In genomic region chr3:119498188-119498987, GRCh38 we compare ENCODE assay signal across 8 cellular contexts. TPM values are rescaled to one million over a fixed set of nuclear protein-coding genes. Genes with fewer than 3 reads are reported as not detected.
A peak's percentile ranks its signal among the peaks of the same experiment; 100 is the strongest.
DNase-seq lines count a peak whose midpoint lies in the region; ATAC-seq and TF ChIP-seq lines count a peak whose summit lies in the region.

Gene TIMMDC1 (plus strand): TSS chr3:119498547. CDS start chr3:119498734, 187 bp downstream.

- H4K20me1 ChIP-seq in mammary epithelial cell (ENCODE audit: insufficient read depth, low read length): no peaks in the 10 kb centered on the region

- ATAC-seq in GM18873 (IDR thresholded peaks at IDR 0.05; ENCODE audit: low FRiP score, unreplicated experiment): peak; percentile 91
- peak; percentile 99 for ATAC-seq in HG03139 (IDR thresholded peaks at IDR 0.05; ENCODE audit: unreplicated experiment)

- H3K4me1 ChIP-seq in mammary epithelial cell (ENCODE audit: insufficient read depth, low read length) (peaks cover 21% of the 10 kb centered on the region), iPS-20b (ENCODE audit: insufficient read depth, low read length) (no peaks in the 10 kb centered on the region; the same call in 1 of the 2 replicates)

- intact Hi-C loops in mammary epithelial cell (cut with micrococcal nuclease): loop anchor here (1.0 kb wide), 2 partner anchors 30 to 35 kb away; partner anchors contain the start of genes POGLUT1 and TMEM39A

- no peak for TF ChIP-seq CTCF in WERI-Rb-1 (IDR thresholded peaks at IDR 0.05; ENCODE audit: low read depth, low read length)
- no peak for TF ChIP-seq CTCF in mammary epithelial cell (conservative IDR thresholded peaks at IDR 0.05 in 1 of 2, IDR thresholded peaks at IDR 0.05 in 1 of 2; ENCODE audit: extremely low read depth in 1 of 2, insufficient read depth in 1 of 2, low read depth in 1 of 2, low read length in 2 of 2)

- H3K27ac ChIP-seq in WERI-Rb-1 (peak within 1 kb of the TSS; percentile 80), mammary epithelial cell (ENCODE audit: insufficient read depth, low read depth, low read length) (peak within 1 kb of the TSS; percentile 89), iPS-20b (ENCODE audit: low read length) (peak within 1 kb of the TSS; percentile 36), skin epidermis (peak within 1 kb of the TSS; percentile 60 to 99 (median 95))

- H3K79me2 ChIP-seq in mammary epithelial cell (ENCODE audit: insufficient read depth, low read length): peaks cover 45% of the 10 kb centered on the region

- peak within 1 kb of the TSS; percentile 97 for H2AFZ ChIP-seq in mammary epithelial cell (ENCODE audit: low read depth, low read length)

- H3K27me3 ChIP-seq in WERI-Rb-1 (ENCODE audit: insufficient read depth, low read depth, severe bottlenecking) (no peaks in the 10 kb centered on the region), mammary epithelial cell (ENCODE audit: insufficient read depth, low read length) (no peaks in the 10 kb centered on the region), iPS-20b (ENCODE audit: insufficient read depth, low read length) (no peaks in the 10 kb centered on the region)

- CTCF ChIA-PET in mammary epithelial cell (lab: Charles Lee; ENCODE audit: low non-redundant PET): no interaction called here

- peak within 1 kb of the TSS; percentile 96 for H3K4me2 ChIP-seq in mammary epithelial cell (ENCODE audit: insufficient read depth, low read depth, low read length)

- in situ Hi-C loops in ACHN (cut with HindIII; ENCODE audit: low pct_ligation_motif_present, low pct_unique_long_range_greater_than_20kb, low sequenced_read_pairs) (no loop called here), mammary epithelial cell (cut with MboI; ENCODE audit: low sequenced_read_pairs in 2 of 2) (no loop called here)

- H3K9me3 ChIP-seq in WERI-Rb-1 (ENCODE audit: severe bottlenecking): no peaks in the 10 kb centered on the region
- no peaks in the 10 kb centered on the region for H3K9me3 ChIP-seq in mammary epithelial cell (replicated peaks; ENCODE audit: insufficient read depth, low read length)
- H3K9me3 ChIP-seq in iPS-20b (ENCODE audit: insufficient read depth, low read depth, low read length): no peaks in the 10 kb centered on the region

- BruUV-seq in mammary epithelial cell (replicated peaks; lab: Mats Ljungman, UMichigan): TSS peak; percentile 65

- dilution Hi-C loops in mammary epithelial cell (cut with HindIII; ENCODE audit: low sequenced_read_pairs): no loop called here

- 1% methylated on average over 35 of the region's 57 CpGs for WGBS in mammary epithelial cell (ENCODE audit: low coverage, missing lambda C conversion rate)

- H3K36me3 ChIP-seq in WERI-Rb-1 (no peaks in the 10 kb centered on the region), mammary epithelial cell (ENCODE audit: insufficient read depth, low read length) (peaks cover 4% of the 10 kb centered on the region), iPS-20b (ENCODE audit: insufficient read depth, low read depth, low read length) (peaks cover 17% of the 10 kb centered on the region)

- H3K9ac ChIP-seq in mammary epithelial cell (ENCODE audit: insufficient read depth, low read length) (peak within 1 kb of the TSS; percentile 85), iPS-20b (ENCODE audit: low read depth, low read length) (peak within 1 kb of the TSS; percentile 97)

- peak; percentile 94 for DNase-seq in ACHN
- DNase-seq in NCI-H2227 (lab: John Stamatoyannopoulos, UW; ENCODE audit: unreplicated experiment): peak; percentile 95
- DNase-seq in WERI-Rb-1: peak; percentile 97
- peak; percentile 96 for DNase-seq in mammary epithelial cell

- peak within 1 kb of the TSS; percentile 99 for H3K4me3 ChIP-seq in WERI-Rb-1 (ENCODE audit: low read depth, low read length)
- H3K4me3 ChIP-seq in mammary epithelial cell (replicated peaks in 1 of 3; ENCODE audit: insufficient read depth in 1 of 3, low read depth in 2 of 3, low read length in 3 of 3): peak within 1 kb of the TSS; percentile 70 to 95 (median 92)
- peak within 1 kb of the TSS; percentile 94 for H3K4me3 ChIP-seq in iPS-20b (ENCODE audit: low read length)
- H3K4me3 ChIP-seq in skin epidermis: peak within 1 kb of the TSS; percentile 57 to 86 (median 76)

RNA-seq across cellular contexts. Expression of gene TIMMDC1, which starts in this region (rescaled TPM):
- total RNA-seq in mammary epithelial cell: 100 to 1,000 TPM in 1 of 2 donors, 10 to 100 TPM in 1; 55.5 to 127 TPM
- polyA plus RNA-seq in mammary epithelial cell: 71.5 TPM
- 122 TPM for polyA minus RNA-seq in mammary epithelial cell

Comparison
In these comparisons a context has a peak if more than half of its experiments do, and no peak if none do; other contexts are left out.
1. Peak in every context shown above with its lines: DNase-seq, ATAC-seq, H3K4me3 ChIP-seq and H3K27ac ChIP-seq.
2. H3K27ac ChIP-seq: peak in every context shown above with its lines; median percentile 95 in skin epidermis; 89 in mammary epithelial cell; 80 in WERI-Rb-1; 36 in iPS-20b.